ENCODE assay signal across 1 cellular context in the genomic region with DNA sequence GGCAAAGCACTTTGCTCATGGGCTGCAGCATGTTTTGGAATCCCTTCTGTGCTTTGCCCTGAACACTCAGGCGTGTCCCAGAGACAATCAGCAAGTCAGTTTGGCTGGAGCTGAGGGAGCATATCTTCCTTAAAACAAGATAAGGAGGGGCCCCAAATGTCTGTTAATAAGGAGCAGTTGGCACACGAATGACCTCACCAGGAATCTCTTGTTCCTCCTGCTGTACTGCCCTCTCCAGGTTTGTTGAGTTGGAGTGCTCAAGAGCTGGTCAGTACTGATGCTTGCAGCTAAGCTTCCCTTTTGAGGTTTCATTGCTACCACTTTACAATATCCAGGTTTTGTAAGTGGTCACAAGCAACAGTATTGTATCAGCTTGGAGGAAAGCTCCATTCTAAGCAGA.
TF ChIP-seq lines count a peak whose summit lies in the region.

No MANE protein-coding gene starts in this region.

TF ChIP-seq in HepG2, 621 proteins besides CTCF, POLR2A, EP300 and RAD21 (continued from another document):
- TF ChIP-seq, protein P1, sequence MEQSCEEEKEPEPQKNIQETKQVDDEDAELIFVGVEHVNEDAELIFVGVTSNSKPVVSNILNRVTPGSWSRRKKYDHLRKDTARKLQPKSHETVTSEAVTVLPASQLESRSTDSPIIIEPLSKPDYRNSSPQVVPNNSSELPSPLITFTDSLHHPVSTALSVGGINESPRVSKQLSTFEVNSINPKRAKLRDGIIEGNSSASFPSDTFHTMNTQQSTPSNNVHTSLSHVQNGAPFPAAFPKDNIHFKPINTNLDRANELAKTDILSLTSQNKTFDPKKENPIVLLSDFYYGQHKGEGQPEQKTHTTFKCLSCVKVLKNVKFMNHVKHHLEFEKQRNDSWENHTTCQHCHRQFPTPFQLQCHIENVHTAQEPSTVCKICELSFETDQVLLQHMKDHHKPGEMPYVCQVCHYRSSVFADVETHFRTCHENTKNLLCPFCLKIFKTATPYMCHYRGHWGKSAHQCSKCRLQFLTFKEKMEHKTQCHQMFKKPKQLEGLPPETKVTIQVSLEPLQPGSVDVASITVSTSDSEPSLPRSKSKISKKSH (CRISPR knock-in tag; IDR thresholded peaks at IDR 0.05; ENCODE audit: borderline replicate concordance), result no peak
- TF ChIP-seq ZNF317 (CRISPR knock-in tag; IDR thresholded peaks at IDR 0.05) (no peak), SSRP1 (CRISPR knock-in tag; IDR thresholded peaks at IDR 0.05) (no peak), KDM1A (CRISPR knock-in tag; IDR thresholded peaks at IDR 0.05) (no peak), MTA1 (CRISPR knock-in tag; IDR thresholded peaks at IDR 0.05; ENCODE audit: borderline replicate concordance) (no peak), SP4 (CRISPR knock-in tag; IDR thresholded peaks at IDR 0.05) (no peak), EZH2 (conservative IDR thresholded peaks at IDR 0.05; ENCODE audit: low read depth, low read length) (no peak)
- TF ChIP-seq, protein P2, sequence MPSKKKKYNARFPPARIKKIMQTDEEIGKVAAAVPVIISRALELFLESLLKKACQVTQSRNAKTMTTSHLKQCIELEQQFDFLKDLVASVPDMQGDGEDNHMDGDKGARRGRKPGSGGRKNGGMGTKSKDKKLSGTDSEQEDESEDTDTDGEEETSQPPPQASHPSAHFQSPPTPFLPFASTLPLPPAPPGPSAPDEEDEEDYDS (CRISPR knock-in tag; IDR thresholded peaks at IDR 0.05), result no peak
- TF ChIP-seq, protein P3, sequence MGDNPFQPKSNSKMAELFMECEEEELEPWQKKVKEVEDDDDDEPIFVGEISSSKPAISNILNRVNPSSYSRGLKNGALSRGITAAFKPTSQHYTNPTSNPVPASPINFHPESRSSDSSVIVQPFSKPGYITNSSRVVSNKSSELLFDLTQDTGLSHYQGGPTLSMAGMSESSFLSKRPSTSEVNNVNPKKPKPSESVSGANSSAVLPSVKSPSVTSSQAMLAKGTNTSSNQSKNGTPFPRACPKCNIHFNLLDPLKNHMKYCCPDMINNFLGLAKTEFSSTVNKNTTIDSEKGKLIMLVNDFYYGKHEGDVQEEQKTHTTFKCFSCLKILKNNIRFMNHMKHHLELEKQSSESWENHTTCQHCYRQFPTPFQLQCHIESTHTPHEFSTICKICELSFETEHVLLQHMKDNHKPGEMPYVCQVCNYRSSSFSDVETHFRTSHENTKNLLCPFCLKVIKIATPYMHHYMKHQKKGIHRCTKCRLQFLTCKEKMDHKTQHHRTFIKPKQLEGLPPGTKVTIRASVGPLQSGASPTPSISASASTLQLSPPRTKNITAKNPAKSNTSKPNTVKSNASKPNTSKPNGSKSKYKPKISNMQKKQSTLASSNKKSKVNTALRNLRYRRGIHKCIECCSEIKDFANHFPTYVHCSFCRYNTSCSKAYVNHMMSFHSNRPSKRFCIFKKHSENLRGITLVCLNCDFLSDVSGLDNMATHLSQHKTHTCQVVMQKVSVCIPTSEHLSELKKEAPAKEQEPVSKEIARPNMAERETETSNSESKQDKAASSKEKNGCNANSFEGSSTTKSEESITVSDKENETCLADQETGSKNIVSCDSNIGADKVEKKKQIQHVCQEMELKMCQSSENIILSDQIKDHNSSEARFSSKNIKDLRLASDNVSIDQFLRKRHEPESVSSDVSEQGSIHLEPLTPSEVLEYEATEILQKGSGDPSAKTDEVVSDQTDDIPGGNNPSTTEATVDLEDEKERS (CRISPR knock-in tag; IDR thresholded peaks at IDR 0.05), result no peak
